In genomic region chr5:73693573-73694061, GRCh38 we compare ENCODE assay signal across 8 cellular contexts.
A peak's percentile ranks its signal among the peaks of the same experiment; 100 is the strongest.
DNase-seq lines count a peak whose midpoint lies in the region; ATAC-seq lines count a peak whose summit lies in the region.

No MANE protein-coding gene starts in this region.

- no peaks in the 10 kb centered on the region for H3K27me3 ChIP-seq in skeletal muscle satellite cell (ENCODE audit: control insufficient read depth, insufficient read depth, low read length)

- peaks cover 45% of the 10 kb centered on the region for H3K4me1 ChIP-seq in skeletal muscle satellite cell (ENCODE audit: control insufficient read depth, insufficient read depth, low read length)

- H3K9ac ChIP-seq in skeletal muscle satellite cell (ENCODE audit: low read depth, low read length), result peak overlapping the region; percentile 15

- peak; percentile 25 for ATAC-seq in GM19397 (IDR thresholded peaks at IDR 0.05; ENCODE audit: unreplicated experiment)

- H3K4me2 ChIP-seq in skeletal muscle satellite cell (ENCODE audit: low read length), result peak overlapping the region; percentile 68

- no peak overlapping the region for H3K4me3 ChIP-seq in skeletal muscle satellite cell (ENCODE audit: low read length)

- DNase-seq in Ammon's horn (ENCODE audit: low spot score) (peak; percentile 15), NCI-H226 (peak; percentile 24), fibroblast of gingiva (ENCODE audit: low read depth) (peak; percentile 51)
- DNase-seq in activated CD4-positive, alpha-beta T cell treated with anti-CD3 and anti-CD28 coated beads, Interleukin-2, amount 50 U/mL, for 48 hours, result no peak
- DNase-seq in stimulated activated CD4-positive, alpha-beta T cell treated with anti-CD3 and anti-CD28 coated beads, Interleukin-2, amount 100 ng/mL, for 24 hours, result no peak
- no peak for DNase-seq in activated CD8-positive, alpha-beta memory T cell treated with anti-CD3 and anti-CD28 coated beads, Interleukin-2, amount 50 U/mL, for 4 hours

- peaks cover 14% of the 10 kb centered on the region for H3K36me3 ChIP-seq in skeletal muscle satellite cell (ENCODE audit: insufficient read depth, low read length)

- H3K9me3 ChIP-seq in skeletal muscle satellite cell (replicated peaks; ENCODE audit: low read length), result no peaks in the 10 kb centered on the region

Comparison
In these comparisons a context has a peak if more than half of its experiments do, and no peak if none do; other contexts are left out.
1. DNase-seq: peak in Ammon's horn (single experiment), NCI-H226 (single experiment) and fibroblast of gingiva (single experiment); none in activated CD4-positive, alpha-beta T cell treated with anti-CD3 and anti-CD28 coated beads, Interleukin-2, amount 50 U/mL, for 48 hours (0 of 2), stimulated activated CD4-positive, alpha-beta T cell treated with anti-CD3 and anti-CD28 coated beads, Interleukin-2, amount 100 ng/mL, for 24 hours (0 of 2) and activated CD8-positive, alpha-beta memory T cell treated with anti-CD3 and anti-CD28 coated beads, Interleukin-2, amount 50 U/mL, for 4 hours (single experiment).